In genomic region chr9:95435074-95435728, GRCh38 we compare ENCODE assay signal across 24 cellular contexts.
DNase-seq lines count a peak whose midpoint lies in the region; ATAC-seq, FAIRE-seq and TF ChIP-seq lines count a peak whose summit lies in the region.
"Had no signal": no experiment of that assay in that cellular context is flagged by ENCODE, and none has a peak within 500 bp of the region (broad histone marks: within the 10 kb centered on the region; RNA-seq: fewer than 3 reads in every experiment).

No MANE protein-coding gene starts in this region.

- H3K27ac ChIP-seq in HepG2 (ENCODE audit: extremely low read length, insufficient read depth, low read length) (no peak overlapping the region), right lobe of liver (no peak overlapping the region)
- H3K27ac ChIP-seq in naive thymus-derived CD4-positive, alpha-beta T cell (ENCODE audit: low read depth, low read length): no peak overlapping the region
- H3K27ac ChIP-seq: 22Rv1, Peyer's patch, SK-N-MC had no signal

- H3K9me3 ChIP-seq in HepG2 (ENCODE audit: low read length): peaks cover 5% of the 10 kb centered on the region
- no peaks in the 10 kb centered on the region for H3K9me3 ChIP-seq in right lobe of liver
- H3K9me3 ChIP-seq in naive thymus-derived CD4-positive, alpha-beta T cell (ENCODE audit: control insufficient read depth in 2 of 3, low read length in 3 of 3): peaks cover 0 to 2% (median 0%) of the 10 kb centered on the region in 3 experiments
- H3K9me3 ChIP-seq: Peyer's patch had no signal

- no peak overlapping the region for H3K9ac ChIP-seq in HepG2 (ENCODE audit: insufficient read depth, low read depth, low read length)

- no peak for DNase-seq in HepG2 (ENCODE audit: low spot score)
- DNase-seq in right lobe of liver: no peak
- peak; percentile 15 for DNase-seq in SK-MEL-5 (ENCODE audit: low read depth, low spot score)
- peak in 5 of 9 donors; percentile 3 to 35 (median 22) for DNase-seq in naive thymus-derived CD4-positive, alpha-beta T cell
- no peak for DNase-seq in HuH-7.5 (ENCODE audit: low spot score)
- DNase-seq in NCI-H1436 treated with DMSO at 0.1 percent for 48 hours (lab: John Stamatoyannopoulos, UW): no peak
- DNase-seq: ACHN; DMS153; GOT3; HCEC 1CT; MM.1S; NCI-H1694; NCI-H2029 treated with DMSO at 0.1 percent for 48 hours; NCI-H446 treated with DMSO at 0.1 percent for 48 hours; NCI-H526; NCI-H82; NK-92 treated with Interleukin-12 subunit alpha and Interleukin-12 subunit beta, amount 100 ng/mL, for 24 hours; Peyer's patch; SHP77 treated with DMSO at 0.1 percent for 48 hours; SW 1271 had no signal

- no peaks in the 10 kb centered on the region for H3K36me3 Mint-ChIP-seq in naive thymus-derived CD4-positive, alpha-beta T cell

- TF ChIP-seq RAD21 in HepG2 (CRISPR knock-in tag; IDR thresholded peaks at IDR 0.05): no peak

- TF ChIP-seq CTCF in HepG2 (CRISPR knock-in tag; IDR thresholded peaks at IDR 0.05) (no peak), right lobe of liver (IDR thresholded peaks at IDR 0.05) (no peak)

- H3K4me1 ChIP-seq in HepG2 (ENCODE audit: insufficient read depth, low read length) (peaks cover 15% of the 10 kb centered on the region), right lobe of liver (no peaks in the 10 kb centered on the region)
- no peaks in the 10 kb centered on the region for H3K4me1 ChIP-seq in naive thymus-derived CD4-positive, alpha-beta T cell (ENCODE audit: control insufficient read depth in 2 of 2, insufficient read depth in 2 of 2, low read length in 2 of 2)
- H3K4me1 ChIP-seq: Peyer's patch had no signal

- H2AFZ ChIP-seq in HepG2 (ENCODE audit: low read length): no peak overlapping the region

- no peak overlapping the region for H3K27ac Mint-ChIP-seq in naive thymus-derived CD4-positive, alpha-beta T cell

- TF ChIP-seq EP300 in HepG2 (IDR thresholded peaks at IDR 0.05; ENCODE audit: low read depth in 2 of 2, low read length in 2 of 2) (no peak), HepG2 (CRISPR knock-in tag; IDR thresholded peaks at IDR 0.05; ENCODE audit: borderline replicate concordance) (no peak)

- BruUV-seq in HepG2 (replicated peaks; lab: Mats Ljungman, UMichigan): no TSS peak

- H4K20me1 ChIP-seq in HepG2 (ENCODE audit: insufficient read depth, low read length): no peaks in the 10 kb centered on the region

- H3K27me3 ChIP-seq in HepG2 (ENCODE audit: control insufficient read depth in 1 of 2, insufficient read depth in 2 of 2, low read length in 2 of 2) (no peaks in the 10 kb centered on the region), right lobe of liver (no peaks in the 10 kb centered on the region)
- no peaks in the 10 kb centered on the region for H3K27me3 ChIP-seq in naive thymus-derived CD4-positive, alpha-beta T cell (ENCODE audit: control insufficient read depth in 2 of 2, insufficient read depth in 2 of 2, low read length in 2 of 2)
- H3K27me3 ChIP-seq: Peyer's patch had no signal

- CTCF ChIA-PET in HepG2 (lab: Yijun Ruan, JAX; ENCODE audit: low intra/inter-chr PET ratio, low total read pairs): no interaction called here
- CTCF ChIA-PET in naive thymus-derived CD4-positive, alpha-beta T cell (lab: Charles Lee): no interaction called here

- WGBS in HepG2 (ENCODE audit: low lambda C conversion rate): 63% methylated on average over 6 of the region's 6 CpGs
- 65% methylated on average over 6 of the region's 6 CpGs for WGBS in right lobe of liver (ENCODE audit: insufficient coverage, low coverage, low lambda C conversion rate, missing lambda C conversion rate)

- in situ Hi-C loops in HepG2 (cut with HindIII; ENCODE audit: extremely low pct_ligation_motif_present, low pct_unique_long_range_greater_than_20kb) (no loop called here), SK-MEL-5 (cut with HindIII; ENCODE audit: low pct_unique_long_range_greater_than_20kb, low sequenced_read_pairs) (no loop called here)

- H3K79me2 ChIP-seq in HepG2 (ENCODE audit: insufficient read depth, low read length): no peaks in the 10 kb centered on the region

- H3K4me2 ChIP-seq in HepG2 (ENCODE audit: low read depth, low read length): no peak overlapping the region

- TF ChIP-seq POLR2A in HepG2 (IDR thresholded peaks at IDR 0.05; ENCODE audit: insufficient read depth in 1 of 2, low read depth in 2 of 2, low read length in 2 of 2) (no peak), right lobe of liver (IDR thresholded peaks at IDR 0.05) (no peak)

- H3K4me3 ChIP-seq in HepG2 (replicated peaks in 1 of 3; ENCODE audit: insufficient read depth in 1 of 3, low read depth in 2 of 3, low read length in 3 of 3) (no peak overlapping the region), right lobe of liver (no peak overlapping the region)
- H3K4me3 ChIP-seq in naive thymus-derived CD4-positive, alpha-beta T cell (ENCODE audit: low read length): no peak overlapping the region
- H3K4me3 ChIP-seq: Peyer's patch, SK-N-MC had no signal

- ATAC-seq in HepG2 (no peak), right lobe of liver (no peak), HG03097 (IDR thresholded peaks at IDR 0.05; ENCODE audit: low FRiP score, unreplicated experiment) (no peak), GM21737 (IDR thresholded peaks at IDR 0.05; ENCODE audit: unreplicated experiment) (no peak)
- ATAC-seq in naive thymus-derived CD4-positive, alpha-beta T cell: no peak

- no peak overlapping the region for H3K4me3 Mint-ChIP-seq in naive thymus-derived CD4-positive, alpha-beta T cell

- POLR2A ChIA-PET in HepG2 (lab: Yijun Ruan, JAX): no interaction called here
- POLR2A ChIA-PET in naive thymus-derived CD4-positive, alpha-beta T cell (lab: Charles Lee): interaction anchor here (1.0 to 1.1 kb wide), 2 partner anchors 15 to 26 kb away, joined by 3 to 5 read pairs; no protein-coding TSS in a partner anchor

- peaks cover 3 to 13% (median 11%) of the 10 kb centered on the region in 7 donors for H3K4me1 Mint-ChIP-seq in naive thymus-derived CD4-positive, alpha-beta T cell

- intact Hi-C loops in HepG2 (cut with micrococcal nuclease; ENCODE audit: unreplicated experiment): no loop called here
- intact Hi-C loops in right lobe of liver (cut with DNase I): no loop called here
- intact Hi-C loops in naive thymus-derived CD4-positive, alpha-beta T cell (cut with micrococcal nuclease): loop anchor here in 1 of 2 donors (1.0 kb wide), 2 partner anchors 626 to 783 kb away; no protein-coding TSS in a partner anchor

- peaks cover 0 to 8% (median 0%) of the 10 kb centered on the region in 5 donors for H3K27me3 Mint-ChIP-seq in naive thymus-derived CD4-positive, alpha-beta T cell

- H3K36me3 ChIP-seq in HepG2 (replicated peaks in 1 of 2; ENCODE audit: control insufficient read depth in 1 of 2, insufficient read depth in 2 of 2, low read length in 2 of 2) (no peaks in the 10 kb centered on the region), right lobe of liver (no peaks in the 10 kb centered on the region)
- no peaks in the 10 kb centered on the region for H3K36me3 ChIP-seq in naive thymus-derived CD4-positive, alpha-beta T cell (ENCODE audit: control insufficient read depth in 2 of 3, insufficient read depth in 3 of 3, low read length in 3 of 3)
- H3K36me3 ChIP-seq: Peyer's patch had no signal

- H3K9me3 Mint-ChIP-seq in naive thymus-derived CD4-positive, alpha-beta T cell: peaks cover 0 to 6% (median 1%) of the 10 kb centered on the region in 11 donors

- FAIRE-seq in HepG2 (lab: Jason Lieb, UNC): no peak

TF ChIP-seq in HepG2, 621 proteins besides CTCF, POLR2A, EP300 and RAD21:
- TF ChIP-seq NFYC (CRISPR knock-in tag; IDR thresholded peaks at IDR 0.05) (0 out of 2 replicates have a peak, but pooled peaks have one; percentile 21), POLR2AphosphoS5 (IDR thresholded peaks at IDR 0.05; ENCODE audit: low read depth, low read length) (no peak)

Comparison
In these comparisons a context has a peak if more than half of its experiments do, and no peak if none do; other contexts are left out.
1. DNase-seq: peak in SK-MEL-5 (single experiment) and naive thymus-derived CD4-positive, alpha-beta T cell (5 of 9); none in HepG2 (single experiment), right lobe of liver (0 of 3), HuH-7.5 (single experiment) and NCI-H1436 treated with DMSO at 0.1 percent for 48 hours (single experiment).